7 cellular contexts compared by ENCODE assay signal in the genomic region with DNA sequence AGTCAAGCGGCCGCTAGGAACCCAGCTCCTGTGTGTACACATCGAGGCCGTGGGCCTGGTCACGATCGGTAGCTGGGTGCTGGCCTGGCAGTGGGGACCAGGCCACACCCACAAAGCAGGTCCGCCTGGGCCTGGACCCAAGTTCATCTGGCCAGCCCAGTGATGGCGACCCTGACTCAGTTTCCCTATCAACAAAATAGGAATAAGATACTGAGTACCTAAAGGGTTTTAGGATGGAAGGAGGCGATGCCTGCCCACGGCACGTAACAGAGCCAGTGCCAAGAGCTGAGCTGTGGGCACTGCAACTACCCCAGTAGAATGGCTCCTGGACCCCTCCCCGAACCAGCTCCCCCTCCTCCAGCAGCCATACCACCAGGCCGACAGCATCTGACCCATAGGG.
"Had no signal": no experiment of that assay in that cellular context is flagged by ENCODE, and none has a peak within 500 bp of the region (broad histone marks: within the 10 kb centered on the region; RNA-seq: fewer than 3 reads in every experiment).

No MANE protein-coding gene starts in this region.

- H3K4me3 ChIP-seq: K562 had no signal

- FAIRE-seq: HepG2, HTR-8/SVneo, K562 had no signal

- H3K4me1 Mint-ChIP-seq: IgD-negative memory B cell had no signal

- ATAC-seq: HepG2, K562 had no signal

- H3K9me3 Mint-ChIP-seq: IgD-negative memory B cell had no signal

- H3K27ac ChIP-seq: HL-60 had no signal

- H3K4me3 Mint-ChIP-seq: IgD-negative memory B cell had no signal

- H3K36me3 Mint-ChIP-seq: IgD-negative memory B cell had no signal

- H3K27me3 Mint-ChIP-seq: IgD-negative memory B cell had no signal

- DNase-seq: IMR-90, KBM-7 had no signal

- H3K27ac Mint-ChIP-seq: IgD-negative memory B cell had no signal
